ENCODE assay signal across 22 cellular contexts in genomic region chr10:88161070-88161469, GRCh38.
A peak's percentile ranks its signal among the peaks of the same experiment; 100 is the strongest.
DNase-seq lines count a peak whose midpoint lies in the region; ATAC-seq and TF ChIP-seq lines count a peak whose summit lies in the region.
"Had no signal": no experiment of that assay in that cellular context is flagged by ENCODE, and none has a peak within 500 bp of the region (broad histone marks: within the 10 kb centered on the region; RNA-seq: fewer than 3 reads in every experiment).

No MANE protein-coding gene starts in this region.

- no peaks in the 10 kb centered on the region for H3K9me2 ChIP-seq in SK-N-SH

- no peak overlapping the region for H2BK15ac ChIP-seq in mesendoderm (replicated peaks; ENCODE audit: low read depth)

- intact Hi-C loops in Right ventricle myocardium superior (cut with DNase I) = no loop called here
- intact Hi-C loops in natural killer cell (cut with micrococcal nuclease) = no loop called here

- H3K9me3 Mint-ChIP-seq in natural killer cell = no peaks in the 10 kb centered on the region
- H3K9me3 Mint-ChIP-seq: CD14-positive monocyte; CD8-positive, alpha-beta memory T cell had no signal

- H4K5ac ChIP-seq in mesendoderm (ENCODE audit: low read length) = no peak overlapping the region

- H2BK120ac ChIP-seq in mesendoderm (ENCODE audit: low read depth, low read length) = no peak overlapping the region

- H2AFZ ChIP-seq in SK-N-SH (ENCODE audit: low read depth) = no peak overlapping the region

- TF ChIP-seq RAD21 in SK-N-SH (IDR thresholded peaks at IDR 0.05; ENCODE audit: low read length) = peak; percentile 35

- ATAC-seq in Right ventricle myocardium superior (ENCODE audit: poor library complexity) (no peak), natural killer cell (no peak)

- no peaks in the 10 kb centered on the region for H3K36me3 ChIP-seq in cardiac muscle cell
- no peaks in the 10 kb centered on the region for H3K36me3 ChIP-seq in SK-N-SH (replicated peaks in 1 of 2; ENCODE audit: control insufficient read depth in 1 of 2, insufficient read depth in 2 of 2, low read length in 1 of 2)
- no peaks in the 10 kb centered on the region for H3K36me3 ChIP-seq in mesendoderm (ENCODE audit: control insufficient read depth, insufficient read depth, low read length)
- H3K36me3 ChIP-seq: BE2C, BLaER1 had no signal

- no peak overlapping the region for H2AK5ac ChIP-seq in mesendoderm (ENCODE audit: low read length)

- no peak overlapping the region for H3K4me3 Mint-ChIP-seq in natural killer cell
- H3K4me3 Mint-ChIP-seq: CD14-positive monocyte; CD4-positive, alpha-beta memory T cell; CD4-positive, CD25-positive, alpha-beta regulatory T cell; CD8-positive, alpha-beta memory T cell had no signal

- no peak overlapping the region for H3K18ac ChIP-seq in mesendoderm (ENCODE audit: low read length)

- H3K9me3 ChIP-seq in cardiac muscle cell (ENCODE audit: low read depth) (no peaks in the 10 kb centered on the region), SK-N-SH (no peaks in the 10 kb centered on the region)
- H3K9me3 ChIP-seq: BE2C, BLaER1 had no signal

- H3K36me3 Mint-ChIP-seq in natural killer cell = no peaks in the 10 kb centered on the region
- H3K36me3 Mint-ChIP-seq: CD14-positive monocyte; CD4-positive, alpha-beta memory T cell; CD4-positive, CD25-positive, alpha-beta regulatory T cell; CD8-positive, alpha-beta memory T cell had no signal

- H3F3A ChIP-seq in SK-N-SH (replicated peaks; ENCODE audit: insufficient read depth) = peaks cover 15% of the 10 kb centered on the region

- H3K27me3 Mint-ChIP-seq in natural killer cell (ENCODE audit: low read depth in 2 of 2) = no peaks in the 10 kb centered on the region

- no peaks in the 10 kb centered on the region for H4K20me1 ChIP-seq in SK-N-SH (ENCODE audit: insufficient read depth)
- H4K20me1 ChIP-seq: BLaER1 had no signal

- TF ChIP-seq CTCF in cardiac muscle cell (IDR thresholded peaks at IDR 0.05; ENCODE audit: low read depth, low read length) (no peak), SK-N-SH (IDR thresholded peaks at IDR 0.05) (no peak), natural killer cell (IDR thresholded peaks at IDR 0.05) (no peak)

- H3K4me1 ChIP-seq in cardiac muscle cell (ENCODE audit: low read depth) (peaks cover 48% of the 10 kb centered on the region), SK-N-SH (ENCODE audit: control insufficient read depth in 1 of 2, insufficient read depth in 2 of 2, low read depth in 1 of 2, low read length in 1 of 2) (peaks cover 22 to 24% of the 10 kb centered on the region in 2 experiments), mesendoderm (ENCODE audit: control insufficient read depth, low read depth, low read length) (peaks cover 2% of the 10 kb centered on the region)
- H3K4me1 ChIP-seq: BLaER1 had no signal

- no peak overlapping the region for H3K4me3 ChIP-seq in cardiac muscle cell
- no peak overlapping the region for H3K4me3 ChIP-seq in SK-N-SH (ENCODE audit: low read depth in 2 of 2, low read length in 1 of 2)
- H3K4me3 ChIP-seq in mesendoderm (ENCODE audit: low read length) = no peak overlapping the region
- H3K4me3 ChIP-seq: BLaER1 had no signal

- H3K23ac ChIP-seq in mesendoderm (ENCODE audit: low read length) = no peak overlapping the region

- no peak overlapping the region for H3K4ac ChIP-seq in mesendoderm (ENCODE audit: low read depth, low read length)

- no peak overlapping the region for H3K9ac ChIP-seq in SK-N-SH
- no peak overlapping the region for H3K9ac ChIP-seq in mesendoderm (ENCODE audit: low read length)
- H3K9ac ChIP-seq: BLaER1 had no signal

- no peaks in the 10 kb centered on the region for H3K79me2 ChIP-seq in SK-N-SH (ENCODE audit: insufficient read depth)
- no peaks in the 10 kb centered on the region for H3K79me2 ChIP-seq in mesendoderm (ENCODE audit: control insufficient read depth, insufficient read depth, low read length)

- DNase-seq in cardiac muscle cell (ENCODE audit: low read depth in 1 of 2, low spot score in 1 of 2) (no peak), Right ventricle myocardium superior (no peak), SK-N-SH (no peak), mesendoderm (peak; percentile 51), natural killer cell (no peak), NCI-H748 treated with DMSO at 0.1 percent for 48 hours (lab: John Stamatoyannopoulos, UW) (no peak), SW480 (ENCODE audit: low spot score) (no peak)
- DNase-seq: 8988T; ACHN; BE2C; C1 segment of cervical spinal cord; CD4-positive, alpha-beta memory T cell; CD4-positive, CD25-positive, alpha-beta regulatory T cell; CD8-positive, alpha-beta memory T cell; COR-L47; DMS 273 treated with DMSO at 0.1 percent for 48 hours; DMS153; DMS53; DMS79; GF-D8 had no signal

- H4K8ac ChIP-seq in mesendoderm (ENCODE audit: low read depth, low read length) = no peak overlapping the region

- H3K27me3 ChIP-seq in cardiac muscle cell (no peaks in the 10 kb centered on the region), SK-N-SH (ENCODE audit: insufficient read depth) (no peaks in the 10 kb centered on the region), mesendoderm (ENCODE audit: insufficient read depth, low read length, poor library complexity) (no peaks in the 10 kb centered on the region)
- H3K27me3 ChIP-seq: BE2C, BLaER1 had no signal

- H3K4me2 ChIP-seq in SK-N-SH (no peak overlapping the region), mesendoderm (ENCODE audit: low read length) (no peak overlapping the region)
- H3K4me2 ChIP-seq: BLaER1 had no signal

- peak in 1 of 2 experiments; percentile 64; a peak in 1 of 4 replicates for TF ChIP-seq EP300 in SK-N-SH (IDR thresholded peaks at IDR 0.05; ENCODE audit: borderline replicate concordance in 1 of 2, low read depth in 1 of 2, low read length in 1 of 2)

- H3K27ac ChIP-seq in cardiac muscle cell = peak overlapping the region; percentile 76
- H3K27ac ChIP-seq in SK-N-SH (ENCODE audit: low read depth in 2 of 2, low read length in 1 of 2) = peak overlapping the region in 1 of 2 experiments; percentile 50; a peak in 2 of 4 replicates
- H3K27ac ChIP-seq in mesendoderm (ENCODE audit: low read depth, low read length) = no peak overlapping the region
- H3K27ac ChIP-seq: BLaER1 had no signal

- no peak overlapping the region for H3K27ac Mint-ChIP-seq in natural killer cell
- H3K27ac Mint-ChIP-seq: CD14-positive monocyte; CD4-positive, alpha-beta memory T cell; CD4-positive, CD25-positive, alpha-beta regulatory T cell had no signal

- no peaks in the 10 kb centered on the region for H3K79me1 ChIP-seq in mesendoderm (ENCODE audit: low read length)

- POLR2A ChIA-PET in SK-N-SH (lab: Yijun Ruan, JAX) = no interaction called here

- no peak overlapping the region for H3K56ac ChIP-seq in mesendoderm (ENCODE audit: low read length)

- no peak overlapping the region for H2BK5ac ChIP-seq in mesendoderm (ENCODE audit: low read length)

- CTCF ChIA-PET in SK-N-SH (lab: Yijun Ruan, JAX) = interaction anchor here (2.3 kb wide), 1 partner anchor 228 kb away, joined by 7 read pairs; no protein-coding TSS in a partner anchor

- H3K4me1 Mint-ChIP-seq in natural killer cell = peaks cover 14 to 15% of the 10 kb centered on the region in 2 donors

TF ChIP-seq in SK-N-SH, 30 proteins besides CTCF, POLR2A, EP300 and RAD21:
- TF ChIP-seq CHD2 (IDR thresholded peaks at IDR 0.05; ENCODE audit: low read length, partially characterized antibody) (peak; percentile 10), PBX3 (IDR thresholded peaks at IDR 0.05) (no peak), GATA2 (CRISPR knock-in tag; IDR thresholded peaks at IDR 0.05) (peak; percentile 74), YY1 (IDR thresholded peaks at IDR 0.05; ENCODE audit: low read depth) (no peak), TAF1 (IDR thresholded peaks at IDR 0.05; ENCODE audit: borderline replicate concordance, low read depth, low read length) (no peak), NRF1 (IDR thresholded peaks at IDR 0.05; ENCODE audit: low read depth, low read length) (no peak)
TF ChIP-seq in SK-N-SH: peak in this region for 2.
